ENCODE assay signal across 24 cellular contexts in genomic region chr17:21010705-21011596, GRCh38. TPM values are rescaled to one million over a fixed set of nuclear protein-coding genes. Genes with fewer than 3 reads are reported as not detected.
DNase-seq lines count a peak whose midpoint lies in the region; ATAC-seq, FAIRE-seq and TF ChIP-seq lines count a peak whose summit lies in the region.
"Had no signal": no experiment of that assay in that cellular context is flagged by ENCODE, and none has a peak within 500 bp of the region (broad histone marks: within the 10 kb centered on the region; RNA-seq: fewer than 3 reads in every experiment).

No MANE protein-coding gene starts in this region.

- no peaks in the 10 kb centered on the region for H3K27me3 Mint-ChIP-seq in activated naive CD8-positive, alpha-beta T cell treated with anti-CD3 and anti-CD28 coated beads for 36 hours
- H3K27me3 Mint-ChIP-seq in activated naive CD8-positive, alpha-beta T cell treated with anti-CD3 and anti-CD28 coated beads, Interleukin-2, amount 50 U/mL, for 24 hours, result no peaks in the 10 kb centered on the region
- H3K27me3 Mint-ChIP-seq: activated naive CD4-positive, alpha-beta T cell treated with anti-CD3 and anti-CD28 coated beads, Interleukin-2, amount 50 U/mL, for 24 hours had no signal

- no peaks in the 10 kb centered on the region for H3K4me1 ChIP-seq in RWPE2 (ENCODE audit: insufficient read depth, poor library complexity, severe bottlenecking)
- H3K4me1 ChIP-seq in kidney (ENCODE audit: control insufficient read depth in 1 of 2, insufficient read depth in 1 of 2, low read depth in 1 of 2, low read length in 2 of 2), result peaks cover 4 to 9% of the 10 kb centered on the region in 2 donors
- peaks cover 0 to 27% (median 4%) of the 10 kb centered on the region in 6 donors for H3K4me1 ChIP-seq in spleen
- no peaks in the 10 kb centered on the region for H3K4me1 ChIP-seq in mammary epithelial cell (ENCODE audit: insufficient read depth, low read length)
- no peaks in the 10 kb centered on the region for H3K4me1 ChIP-seq in pancreas

- H3K4me2 ChIP-seq in mammary epithelial cell (ENCODE audit: insufficient read depth, low read depth, low read length), result no peak overlapping the region
- H3K4me2 ChIP-seq: PC-9 had no signal

- H3K27me3 ChIP-seq in RWPE2 (ENCODE audit: insufficient read depth, poor library complexity, severe bottlenecking) (no peaks in the 10 kb centered on the region), spleen (replicated peaks in 1 of 7) (no peaks in the 10 kb centered on the region), mammary epithelial cell (ENCODE audit: insufficient read depth, low read length) (no peaks in the 10 kb centered on the region), pancreas (no peaks in the 10 kb centered on the region)
- H3K27me3 ChIP-seq: ovary, thyroid gland had no signal

- no peak overlapping the region for H2AFZ ChIP-seq in mammary epithelial cell (ENCODE audit: low read depth, low read length)
- H2AFZ ChIP-seq: PC-9 had no signal

- H3K9ac ChIP-seq in kidney (ENCODE audit: low read length in 2 of 2) (no peak overlapping the region), mammary epithelial cell (ENCODE audit: insufficient read depth, low read length) (no peak overlapping the region)

- H3K9me3 Mint-ChIP-seq in activated naive CD8-positive, alpha-beta T cell treated with anti-CD3 and anti-CD28 coated beads for 36 hours, result no peaks in the 10 kb centered on the region
- H3K9me3 Mint-ChIP-seq in activated naive CD8-positive, alpha-beta T cell treated with anti-CD3 and anti-CD28 coated beads, Interleukin-2, amount 50 U/mL, for 24 hours, result no peaks in the 10 kb centered on the region
- H3K9me3 Mint-ChIP-seq: activated naive CD4-positive, alpha-beta T cell treated with anti-CD3 and anti-CD28 coated beads, Interleukin-2, amount 50 U/mL, for 24 hours; T-helper 1 cell treated with Interleukin-12 subunit alpha and Interleukin-12 subunit beta and Interleukin-4 antibody, amounts not matched to agents 30 μg/mL and 1 μg/mL, for 36 hours had no signal

- no peak overlapping the region for H3K27ac ChIP-seq in RWPE2 (ENCODE audit: poor library complexity, severe bottlenecking)
- H3K27ac ChIP-seq in kidney (ENCODE audit: low read depth in 2 of 2, low read length in 2 of 2), result no peak overlapping the region
- no peak overlapping the region for H3K27ac ChIP-seq in spleen
- H3K27ac ChIP-seq in mammary epithelial cell (ENCODE audit: insufficient read depth, low read depth, low read length), result no peak overlapping the region
- H3K27ac ChIP-seq in pancreas, result no peak overlapping the region
- H3K27ac ChIP-seq: C4-2B, ovary, PC-9, WERI-Rb-1 had no signal

- H3K4me3 Mint-ChIP-seq in activated naive CD8-positive, alpha-beta T cell treated with anti-CD3 and anti-CD28 coated beads for 36 hours, result no peak overlapping the region
- H3K4me3 Mint-ChIP-seq in activated naive CD8-positive, alpha-beta T cell treated with anti-CD3 and anti-CD28 coated beads, Interleukin-2, amount 50 U/mL, for 24 hours, result no peak overlapping the region
- H3K4me3 Mint-ChIP-seq: activated naive CD4-positive, alpha-beta T cell treated with anti-CD3 and anti-CD28 coated beads, Interleukin-2, amount 50 U/mL, for 24 hours; T-helper 1 cell treated with Interleukin-12 subunit alpha and Interleukin-12 subunit beta and Interleukin-4 antibody, amounts not matched to agents 30 μg/mL and 1 μg/mL, for 36 hours had no signal

- H3K9me3 ChIP-seq in RWPE2 (ENCODE audit: severe bottlenecking), result no peaks in the 10 kb centered on the region
- H3K9me3 ChIP-seq in kidney (ENCODE audit: control insufficient read depth in 1 of 2, low read length in 2 of 2), result no peaks in the 10 kb centered on the region
- no peaks in the 10 kb centered on the region for H3K9me3 ChIP-seq in spleen
- H3K9me3 ChIP-seq in mammary epithelial cell (replicated peaks; ENCODE audit: insufficient read depth, low read length), result no peaks in the 10 kb centered on the region
- H3K9me3 ChIP-seq in pancreas, result no peaks in the 10 kb centered on the region
- H3K9me3 ChIP-seq: ovary, thyroid gland had no signal

- H3K36me3 ChIP-seq in RWPE2 (ENCODE audit: low read depth) (peaks cover 98% of the 10 kb centered on the region), kidney (ENCODE audit: control insufficient read depth in 1 of 2, insufficient read depth in 2 of 2, low read length in 2 of 2) (peaks cover 65 to 74% of the 10 kb centered on the region in 2 donors), spleen (peaks cover 4 to 100% (median 98%) of the 10 kb centered on the region in 6 donors), mammary epithelial cell (ENCODE audit: insufficient read depth, low read length) (peaks cover 57% of the 10 kb centered on the region), pancreas (peaks cover 15 to 97% (median 59%) of the 10 kb centered on the region in 3 donors)
- H3K36me3 ChIP-seq: ovary had no signal

- no peaks in the 10 kb centered on the region for H4K20me1 ChIP-seq in mammary epithelial cell (ENCODE audit: insufficient read depth, low read length)

- BruUV-seq in mammary epithelial cell (replicated peaks; lab: Mats Ljungman, UMichigan), result no TSS peak

- TF ChIP-seq POLR2A in spleen (IDR thresholded peaks at IDR 0.05), result no peak

- in situ Hi-C loops in mammary epithelial cell (cut with MboI; ENCODE audit: low sequenced_read_pairs in 2 of 2), result no loop called here

- dilution Hi-C loops in mammary epithelial cell (cut with HindIII; ENCODE audit: low sequenced_read_pairs), result no loop called here

- peaks cover 26% of the 10 kb centered on the region for H3K36me3 Mint-ChIP-seq in activated naive CD8-positive, alpha-beta T cell treated with anti-CD3 and anti-CD28 coated beads for 36 hours
- H3K36me3 Mint-ChIP-seq in activated naive CD8-positive, alpha-beta T cell treated with anti-CD3 and anti-CD28 coated beads, Interleukin-2, amount 50 U/mL, for 24 hours (ENCODE audit: low read depth), result peaks cover 70% of the 10 kb centered on the region

- TF ChIP-seq CTCF in RWPE2 (IDR thresholded peaks at IDR 0.05; ENCODE audit: poor library complexity, severe bottlenecking), result no peak
- no peak for TF ChIP-seq CTCF in kidney (IDR thresholded peaks at IDR 0.05; ENCODE audit: borderline replicate concordance, extremely low read depth, insufficient read depth)
- TF ChIP-seq CTCF in spleen (IDR thresholded peaks at IDR 0.05 in 8 of 11, conservative IDR thresholded peaks at IDR 0.05 in 3 of 11), result no peak
- no peak for TF ChIP-seq CTCF in mammary epithelial cell (conservative IDR thresholded peaks at IDR 0.05 in 1 of 2, IDR thresholded peaks at IDR 0.05 in 1 of 2; ENCODE audit: extremely low read depth in 1 of 2, insufficient read depth in 1 of 2, low read depth in 1 of 2, low read length in 2 of 2)
- TF ChIP-seq CTCF in pancreas (IDR thresholded peaks at IDR 0.05), result no peak

- no peak for ATAC-seq in activated naive CD8-positive, alpha-beta T cell treated with anti-CD3 and anti-CD28 coated beads, Interleukin-2, amount 50 U/mL, for 24 hours
- ATAC-seq in RWPE2 (ENCODE audit: low read depth) (no peak), pancreas (no peak)

- intact Hi-C loops in kidney (cut with DNase I) (no loop called here), spleen (cut with DNase I; ENCODE audit: low total_unique reads) (no loop called here), mammary epithelial cell (cut with micrococcal nuclease) (no loop called here), pancreas (cut with DNase I) (no loop called here)

- no peak for DNase-seq in activated naive CD8-positive, alpha-beta T cell treated with anti-CD3 and anti-CD28 coated beads for 36 hours
- DNase-seq in activated naive CD8-positive, alpha-beta T cell treated with anti-CD3 and anti-CD28 coated beads, Interleukin-2, amount 50 U/mL, for 24 hours, result no peak
- DNase-seq in RWPE2 (ENCODE audit: low spot score) (peak; percentile 38), kidney (peak; percentile 56), spleen (peak; percentile 66), mammary epithelial cell (no peak), pancreas (no peak), HuH-7 (ENCODE audit: low spot score) (no peak)
- DNase-seq: activated CD4-positive, alpha-beta T cell treated with anti-CD3 and anti-CD28 coated beads, Interleukin-2, amount 50 U/mL, for 48 hours; activated T-cell treated with anti-CD3 and anti-CD28 coated beads for 4 hours; Karpas-422; NCI-H1694 treated with DMSO at 0.1 percent for 48 hours; NCI-H2227 treated with DMSO at 0.1 percent for 48 hours; PC-9; stimulated activated naive CD4-positive, alpha-beta T cell; WERI-Rb-1 had no signal

- CTCF ChIA-PET in mammary epithelial cell (lab: Charles Lee; ENCODE audit: low non-redundant PET), result no interaction called here

- FAIRE-seq in kidney (lab: Jason Lieb, UNC) (no peak), pancreas (lab: Jason Lieb, UNC) (no peak)
- FAIRE-seq: colon, G401.6 had no signal

- peaks cover 85% of the 10 kb centered on the region for H3K79me2 ChIP-seq in mammary epithelial cell (ENCODE audit: insufficient read depth, low read length)

- H3K27ac Mint-ChIP-seq in activated naive CD8-positive, alpha-beta T cell treated with anti-CD3 and anti-CD28 coated beads for 36 hours, result peak overlapping the region; percentile 10
- H3K27ac Mint-ChIP-seq in activated naive CD8-positive, alpha-beta T cell treated with anti-CD3 and anti-CD28 coated beads, Interleukin-2, amount 50 U/mL, for 24 hours, result no peak overlapping the region
- H3K27ac Mint-ChIP-seq: activated naive CD4-positive, alpha-beta T cell treated with anti-CD3 and anti-CD28 coated beads, Interleukin-2, amount 50 U/mL, for 24 hours; T-helper 1 cell treated with Interleukin-12 subunit alpha and Interleukin-12 subunit beta and Interleukin-4 antibody, amounts not matched to agents 30 μg/mL and 1 μg/mL, for 36 hours had no signal

- H3K4me1 Mint-ChIP-seq in activated naive CD8-positive, alpha-beta T cell treated with anti-CD3 and anti-CD28 coated beads for 36 hours, result peaks cover 2% of the 10 kb centered on the region
- H3K4me1 Mint-ChIP-seq in activated naive CD8-positive, alpha-beta T cell treated with anti-CD3 and anti-CD28 coated beads, Interleukin-2, amount 50 U/mL, for 24 hours, result peaks cover under 1% of the 10 kb centered on the region
- H3K4me1 Mint-ChIP-seq: activated naive CD4-positive, alpha-beta T cell treated with anti-CD3 and anti-CD28 coated beads, Interleukin-2, amount 50 U/mL, for 24 hours had no signal

- H3K4me3 ChIP-seq in RWPE2 (ENCODE audit: severe bottlenecking) (no peak overlapping the region), kidney (ENCODE audit: low read length in 2 of 2) (no peak overlapping the region), spleen (no peak overlapping the region), mammary epithelial cell (replicated peaks in 1 of 3; ENCODE audit: insufficient read depth in 1 of 3, low read depth in 2 of 3, low read length in 3 of 3) (no peak overlapping the region), pancreas (no peak overlapping the region)
- H3K4me3 ChIP-seq: lung, ovary, PC-9, thyroid gland had no signal

- WGBS in spleen, 5 donors, result 83 to 89% (median 87%) methylated on average over 26 to 27 of the region's 27 CpGs
- WGBS in mammary epithelial cell (ENCODE audit: low coverage, missing lambda C conversion rate), result 81% methylated on average over 23 of the region's 27 CpGs
- WGBS in pancreas, 2 donors, result 90 to 93% methylated on average over 27 of the region's 27 CpGs

RNA-seq across cellular contexts. Expression of gene USP22, which starts 31.9 kb away (rescaled TPM):
- total RNA-seq in activated naive CD8-positive, alpha-beta T cell treated with anti-CD3 and anti-CD28 coated beads for 36 hours, result 100 to 1,000 TPM; 178 to 183 TPM
- 176 TPM for total RNA-seq in kidney
- polyA plus RNA-seq in kidney (ENCODE audit: insufficient read depth, low read depth, low replicate concordance), result 47.8 TPM
- total RNA-seq in spleen, result 100 to 1,000 TPM; 131 to 200 (median 162) TPM
- polyA plus RNA-seq in spleen, result 10 to 100 TPM; 21.7 to 44.2 (median 26.2) TPM
- 100 to 1,000 TPM; 187 to 318 TPM for total RNA-seq in mammary epithelial cell
- 175 TPM for polyA plus RNA-seq in mammary epithelial cell
- 423 TPM for polyA minus RNA-seq in mammary epithelial cell
- total RNA-seq in pancreas, result 100 to 1,000 TPM in 1 of 6 donors, 10 to 100 TPM in 5; 65.6 to 102 (median 78.0) TPM
- polyA plus RNA-seq in pancreas, result 10 to 100 TPM; 22.7 to 35.5 TPM

Comparison
In these comparisons a context has a peak if more than half of its experiments do, and no peak if none do; other contexts are left out.
1. DNase-seq: peak in RWPE2 (single experiment), kidney (single experiment) and spleen (single experiment); none in activated naive CD8-positive, alpha-beta T cell treated with anti-CD3 and anti-CD28 coated beads for 36 hours (single experiment), activated naive CD8-positive, alpha-beta T cell treated with anti-CD3 and anti-CD28 coated beads, Interleukin-2, amount 50 U/mL, for 24 hours (single experiment), mammary epithelial cell (single experiment), pancreas (0 of 6) and HuH-7 (single experiment).